18 cellular contexts compared by ENCODE assay signal in the genomic region with DNA sequence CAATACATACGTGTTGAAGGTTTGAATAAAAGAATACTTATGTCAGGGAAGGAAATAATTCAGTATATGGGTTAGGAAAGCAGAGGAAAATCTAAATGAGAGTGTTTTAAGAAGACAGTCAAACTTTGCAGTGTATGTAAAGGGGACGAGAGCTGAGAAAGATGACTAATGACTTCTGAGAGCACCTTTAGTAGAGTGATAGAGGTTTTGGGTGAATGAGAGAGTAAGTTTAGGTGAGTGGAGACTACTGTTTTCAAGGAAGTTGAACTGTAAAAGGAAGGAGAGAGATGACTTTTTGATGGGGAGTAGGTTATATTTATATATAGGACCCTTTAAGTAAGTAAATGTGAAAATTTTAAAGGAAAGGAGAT. TPM values are rescaled to one million over a fixed set of nuclear protein-coding genes. Genes with fewer than 3 reads are reported as not detected.
A peak's percentile ranks its signal among the peaks of the same experiment; 100 is the strongest.
DNase-seq lines count a peak whose midpoint lies in the region; ATAC-seq and TF ChIP-seq lines count a peak whose summit lies in the region.
"Had no signal": no experiment of that assay in that cellular context is flagged by ENCODE, and none has a peak within 500 bp of the region (broad histone marks: within the 10 kb centered on the region; RNA-seq: fewer than 3 reads in every experiment).

No MANE protein-coding gene starts in this region.

- DNase-seq in SK-N-SH, result no peak
- DNase-seq in adipocyte (ENCODE audit: low read depth), result no peak
- DNase-seq in progenitor cell of endocrine pancreas (ENCODE audit: low spot score, unreplicated experiment), result no peak
- DNase-seq in NCI-H187 treated with DMSO at 0.1 percent for 48 hours (lab: John Stamatoyannopoulos, UW), result no peak
- DNase-seq: DMS153; NCI-H1694 treated with DMSO at 0.1 percent for 48 hours; NCI-H446 treated with DMSO at 0.1 percent for 48 hours; stimulated activated CD4-positive, alpha-beta T cell treated with anti-CD3 and anti-CD28 coated beads, Interleukin-2, amount 100 ng/mL, for 24 hours; thyroid gland had no signal

- no peak overlapping the region for H2AFZ ChIP-seq in SK-N-SH (ENCODE audit: low read depth)

- H3K27me3 ChIP-seq in SK-N-SH (ENCODE audit: insufficient read depth) (no peaks in the 10 kb centered on the region), adipocyte (replicated peaks; ENCODE audit: control insufficient read depth, insufficient read depth, low read length) (no peaks in the 10 kb centered on the region)
- H3K27me3 ChIP-seq: BLaER1 treated with 17β-estradiol and CSF1 and Interleukin-3, amounts not matched to agents 10 nM and 100 nM; MG63; right atrium auricular region; thyroid gland had no signal

- no peaks in the 10 kb centered on the region for H3K36me3 ChIP-seq in SK-N-SH (replicated peaks in 1 of 2; ENCODE audit: control insufficient read depth in 1 of 2, insufficient read depth in 2 of 2, low read length in 1 of 2)
- H3K36me3 ChIP-seq in adipocyte (ENCODE audit: control insufficient read depth, insufficient read depth, low read length, severe bottlenecking), result no peaks in the 10 kb centered on the region
- H3K36me3 ChIP-seq: MG63, right atrium auricular region, thyroid gland had no signal

- no peaks in the 10 kb centered on the region for H3K36me3 Mint-ChIP-seq in progenitor cell of endocrine pancreas (ENCODE audit: insufficient read depth)

- no peak for TF ChIP-seq RAD21 in SK-N-SH (IDR thresholded peaks at IDR 0.05; ENCODE audit: low read length)

- TF ChIP-seq CTCF in SK-N-SH (IDR thresholded peaks at IDR 0.05) (no peak), progenitor cell of endocrine pancreas (IDR thresholded peaks at IDR 0.05; ENCODE audit: unreplicated experiment) (no peak)

- H3K27ac ChIP-seq in SK-N-SH (ENCODE audit: low read depth in 2 of 2, low read length in 1 of 2), result peak overlapping the region in 1 of 2 experiments; percentile 66; a peak in 2 of 4 replicates
- H3K27ac ChIP-seq: 22Rv1; BLaER1 treated with 17β-estradiol and CSF1 and Interleukin-3, amounts not matched to agents 10 nM and 100 nM; right atrium auricular region; thyroid gland had no signal

- H3K4me3 ChIP-seq in SK-N-SH (ENCODE audit: low read depth in 2 of 2, low read length in 1 of 2) (no peak overlapping the region), adipocyte (ENCODE audit: low read length) (peak overlapping the region; percentile 66)
- H3K4me3 ChIP-seq: BLaER1 treated with 17β-estradiol and CSF1 and Interleukin-3, amounts not matched to agents 10 nM and 100 nM; lung; MG63; right atrium auricular region; thyroid gland had no signal

- H3K4me1 ChIP-seq in SK-N-SH (ENCODE audit: control insufficient read depth in 1 of 2, insufficient read depth in 2 of 2, low read depth in 1 of 2, low read length in 1 of 2) (peaks cover 0 to 31% of the 10 kb centered on the region in 2 experiments; a peak in 3 of 4 replicates), adipocyte (ENCODE audit: control insufficient read depth, insufficient read depth, low read length) (peaks cover 52% of the 10 kb centered on the region)

- H3F3A ChIP-seq in SK-N-SH (replicated peaks; ENCODE audit: insufficient read depth), result peaks cover 24% of the 10 kb centered on the region

- ATAC-seq in SK-N-SH treated with all-trans-retinoic acid at 6 μM for 48 hours (no peak), HG03432 (IDR thresholded peaks at IDR 0.05; ENCODE audit: unreplicated experiment) (peak; percentile 53), GM21723 (IDR thresholded peaks at IDR 0.05; ENCODE audit: unreplicated experiment) (no peak), HG03439 (IDR thresholded peaks at IDR 0.05; ENCODE audit: unreplicated experiment) (no peak)

- peak overlapping the region; percentile 7 for H3K27ac Mint-ChIP-seq in progenitor cell of endocrine pancreas

- H3K9me3 ChIP-seq in SK-N-SH, result no peaks in the 10 kb centered on the region
- no peaks in the 10 kb centered on the region for H3K9me3 ChIP-seq in adipocyte (ENCODE audit: control insufficient read depth, low read length)
- H3K9me3 ChIP-seq: BLaER1 treated with 17β-estradiol and CSF1 and Interleukin-3, amounts not matched to agents 10 nM and 100 nM; MG63; right atrium auricular region; thyroid gland had no signal

- POLR2A ChIA-PET in SK-N-SH (lab: Yijun Ruan, JAX), result no interaction called here

- TF ChIP-seq EP300 in SK-N-SH (IDR thresholded peaks at IDR 0.05; ENCODE audit: borderline replicate concordance in 1 of 2, low read depth in 1 of 2, low read length in 1 of 2), result no peak

- H3K9ac ChIP-seq in SK-N-SH (peak overlapping the region; percentile 24; the same call in 1 of the 2 replicates), adipocyte (ENCODE audit: low read length) (no peak overlapping the region)
- H3K9ac ChIP-seq: BLaER1 treated with 17β-estradiol and CSF1 and Interleukin-3, amounts not matched to agents 10 nM and 100 nM had no signal

- peaks cover 84% of the 10 kb centered on the region for H3K79me2 ChIP-seq in SK-N-SH (ENCODE audit: insufficient read depth)

- peaks cover 25% of the 10 kb centered on the region for H3K4me1 Mint-ChIP-seq in progenitor cell of endocrine pancreas (ENCODE audit: low read depth)

- H4K20me1 ChIP-seq in SK-N-SH (ENCODE audit: insufficient read depth), result peaks cover 8% of the 10 kb centered on the region; the same call in 1 of the 2 replicates

- no peaks in the 10 kb centered on the region for H3K9me3 Mint-ChIP-seq in progenitor cell of endocrine pancreas (ENCODE audit: low read depth)

- no peaks in the 10 kb centered on the region for H3K27me3 Mint-ChIP-seq in progenitor cell of endocrine pancreas

- H3K9me2 ChIP-seq in SK-N-SH, result no peaks in the 10 kb centered on the region

- H3K4me2 ChIP-seq in SK-N-SH, result 0 out of 2 replicates have a peak overlapping the region, but pooled peaks have one; percentile 31

- no peak overlapping the region for H3K4me3 Mint-ChIP-seq in progenitor cell of endocrine pancreas (ENCODE audit: low read depth)

- 71% methylated on average over 2 of the region's 2 CpGs for WGBS in SK-N-SH (ENCODE audit: low lambda C conversion rate)

- CTCF ChIA-PET in SK-N-SH (lab: Yijun Ruan, JAX), result interaction anchor here (0.6 to 1.3 kb wide), 6 partner anchors 14 to 226 kb away, joined by 3 to 6 read pairs (median 3); no protein-coding TSS in a partner anchor

TF ChIP-seq in SK-N-SH, 30 proteins besides CTCF, POLR2A, EP300 and RAD21:
- TF ChIP-seq SMC3 (IDR thresholded peaks at IDR 0.05; ENCODE audit: low read depth, low read length) (no peak), EZH2phosphoT487 (IDR thresholded peaks at IDR 0.05; ENCODE audit: borderline replicate concordance, low read depth) (no peak), FOXM1 (IDR thresholded peaks at IDR 0.05; ENCODE audit: low read depth) (no peak), RXRA (IDR thresholded peaks at IDR 0.05; ENCODE audit: borderline replicate concordance, low read depth) (no peak), NRF1 (IDR thresholded peaks at IDR 0.05; ENCODE audit: low read depth, low read length) (no peak), RCOR1 (IDR thresholded peaks at IDR 0.05; ENCODE audit: low read length) (no peak), TEAD4 (IDR thresholded peaks at IDR 0.05; ENCODE audit: borderline replicate concordance, insufficient read depth) (no peak), FOXJ3 (CRISPR knock-in tag; IDR thresholded peaks at IDR 0.05) (no peak), MEF2A (IDR thresholded peaks at IDR 0.05; ENCODE audit: borderline replicate concordance, low read depth) (no peak), RFX5 (IDR thresholded peaks at IDR 0.05; ENCODE audit: low read length) (no peak)

TF ChIP-seq in SK-N-SH treated with all-trans-retinoic acid at 6 μM for 48 hours, 23 proteins besides CTCF, POLR2A, EP300 and RAD21:
- TF ChIP-seq TCF4 (CRISPR knock-in tag; IDR thresholded peaks at IDR 0.05; ENCODE audit: borderline replicate concordance) (no peak), ZNF8 (CRISPR knock-in tag; IDR thresholded peaks at IDR 0.05) (no peak)
TF ChIP-seq in SK-N-SH treated with all-trans-retinoic acid at 6 μM for 48 hours: peak in this region for 0.

RNA-seq across cellular contexts. Expression of a gene that starts 9.4 kb away (rescaled TPM):
- polyA plus RNA-seq in SK-N-SH (2012; rRNA removed), result 6.7 and 10.9 TPM in 2 replicates
- 11.7 and 13.6 TPM in 2 replicates for polyA plus RNA-seq in SK-N-SH (2012; cell fraction: cytosol; rRNA removed)
- 6.5 and 11.0 TPM in 2 replicates for polyA plus RNA-seq in SK-N-SH (2012; cell fraction: nucleus; rRNA removed)
- 44.6 and 48.8 TPM in 2 replicates for total RNA-seq in progenitor cell of endocrine pancreas
